Comparison of ENCODE assay signal across 12 cellular contexts in genomic region chr10:102675151-102675886, GRCh38. TPM values are rescaled to one million over a fixed set of nuclear protein-coding genes. Genes with fewer than 3 reads are reported as not detected.
DNase-seq lines count a peak whose midpoint lies in the region; ATAC-seq and TF ChIP-seq lines count a peak whose summit lies in the region.
"Had no signal": no experiment of that assay in that cellular context is flagged by ENCODE, and none has a peak within 500 bp of the region (broad histone marks: within the 10 kb centered on the region; RNA-seq: fewer than 3 reads in every experiment).

No MANE protein-coding gene starts in this region.

- intact Hi-C loops in heart right ventricle (cut with DNase I): loop anchor here in 4 of 10 donors (5.0 kb wide), 1 partner anchor 37 kb away; the partner anchor contains the start of genes ARL3 (in 4 of the 4) and SFXN2 (in 4 of the 4)
- intact Hi-C loops in left ventricle myocardium superior (cut with micrococcal nuclease): no loop called here
- intact Hi-C loops in uterus (cut with DNase I; ENCODE audit: low total_unique reads): no loop called here

- WGBS in heart right ventricle, 2 donors: 48 to 50% methylated on average over 10 of the region's 10 CpGs

- no peaks in the 10 kb centered on the region for H3K36me3 Mint-ChIP-seq in naive B cell

- no peaks in the 10 kb centered on the region for H3K27me3 ChIP-seq in heart right ventricle
- no peaks in the 10 kb centered on the region for H3K27me3 ChIP-seq in brain microvascular endothelial cell (replicated peaks)
- H3K27me3 ChIP-seq in uterus: no peaks in the 10 kb centered on the region

- in situ Hi-C loops in brain microvascular endothelial cell (cut with HindIII; ENCODE audit: low pct_ligation_motif_present, low sequenced_read_pairs): no loop called here

- H3K4me1 Mint-ChIP-seq in naive B cell: peaks cover 20 to 43% (median 31%) of the 10 kb centered on the region in 3 donors

- H3K27ac ChIP-seq in heart right ventricle: peak overlapping the region in 9 of 10 donors; percentile 77 to 93 (median 87)
- peak overlapping the region; percentile 93 for H3K27ac ChIP-seq in brain microvascular endothelial cell
- H3K27ac ChIP-seq in uterus: peak overlapping the region; percentile 67 to 87

- H3K27me3 Mint-ChIP-seq in naive B cell: no peaks in the 10 kb centered on the region

- no peaks in the 10 kb centered on the region for H3K9me3 Mint-ChIP-seq in naive B cell

- H3K9me3 ChIP-seq in heart right ventricle: no peaks in the 10 kb centered on the region
- no peaks in the 10 kb centered on the region for H3K9me3 ChIP-seq in uterus
- H3K9me3 ChIP-seq: HAP-1 had no signal

- H3K4me3 Mint-ChIP-seq in naive B cell: peak overlapping the region in 5 of 8 donors; percentile 34 to 75 (median 43)

- H3K4me1 ChIP-seq in heart right ventricle (peaks cover 14 to 90% (median 70%) of the 10 kb centered on the region in 9 donors), uterus (peaks cover 15 to 26% of the 10 kb centered on the region in 2 donors)

- H3K4me3 ChIP-seq in heart right ventricle (no peak overlapping the region), brain microvascular endothelial cell (ENCODE audit: low read depth, low read length) (no peak overlapping the region), uterus (no peak overlapping the region)
- H3K4me3 ChIP-seq: HAP-1 had no signal

- H3K36me3 ChIP-seq in heart right ventricle: no peaks in the 10 kb centered on the region
- no peaks in the 10 kb centered on the region for H3K36me3 ChIP-seq in brain microvascular endothelial cell (replicated peaks)
- H3K36me3 ChIP-seq in uterus: no peaks in the 10 kb centered on the region
- H3K36me3 ChIP-seq: HAP-1 had no signal

- no peak for ATAC-seq in heart right ventricle
- ATAC-seq in left ventricle myocardium superior: no peak
- no peak for ATAC-seq in naive B cell (ENCODE audit: low read depth in 2 of 2)
- ATAC-seq: left lobe of liver had no signal

- DNase-seq in heart right ventricle (no peak), left ventricle myocardium superior (no peak), brain microvascular endothelial cell (peak; percentile 16), naive B cell (no peak), uterus (no peak), medulla oblongata (ENCODE audit: extremely low spot score) (no peak), inferior parietal cortex (ENCODE audit: extremely low spot score) (no peak), glomerular visceral epithelial cell (ENCODE audit: extremely low spot score) (no peak)
- DNase-seq: activated gamma-delta T cell, DMS 273 treated with DMSO at 0.1 percent for 48 hours had no signal

- TF ChIP-seq CTCF in heart right ventricle (IDR thresholded peaks at IDR 0.05) (no peak), brain microvascular endothelial cell (IDR thresholded peaks at IDR 0.05; ENCODE audit: low read depth, low read length, missing control alignments) (no peak), uterus (IDR thresholded peaks at IDR 0.05) (no peak)

- TF ChIP-seq POLR2A in uterus (IDR thresholded peaks at IDR 0.05): no peak

- H3K27ac Mint-ChIP-seq in naive B cell: peak overlapping the region in 4 of 6 donors; percentile 19 to 52 (median 46)

RNA-seq across cellular contexts. Expression of gene TRIM8, which starts 31.0 kb away (rescaled TPM):
- total RNA-seq in heart right ventricle: 100 to 1,000 TPM in 4 of 10 donors, 10 to 100 TPM in 6; 82.6 to 147 (median 90.4) TPM
- 10 to 100 TPM; 27.9 to 67.0 TPM for polyA plus RNA-seq in heart right ventricle
- total RNA-seq in left ventricle myocardium superior: 117 TPM
- polyA plus RNA-seq in naive B cell (ENCODE audit: low read depth in 6 of 6): 10 to 100 TPM; 27.1 to 45.8 (median 30.2) TPM
- total RNA-seq in uterus: 100 to 1,000 TPM in 2 of 4 donors, 10 to 100 TPM in 2; 71.2 to 119 (median 102) TPM

RNA-seq across cellular contexts. Expression of gene ARL3, which starts 38.9 kb away (rescaled TPM):
- total RNA-seq in heart right ventricle (10 to 100 TPM; 10.9 to 17.8 (median 13.6) TPM), left ventricle myocardium superior (13.6 TPM), uterus (10 to 100 TPM in 3 of 4 donors, 1 to 10 TPM in 1; 7.1 to 19.9 (median 11.0) TPM)
- polyA plus RNA-seq in heart right ventricle (10 to 100 TPM in 1 of 2 donors, 1 to 10 TPM in 1; 5.0 to 15.8 TPM), naive B cell (ENCODE audit: low read depth in 6 of 6) (1 to 10 TPM in 5 of 6 donors, under 1 TPM in 1; 0.52 to 1.9 (median 1.6) TPM)

RNA-seq across cellular contexts. Expression of gene SFXN2, which starts 39.1 kb away (rescaled TPM):
- total RNA-seq in heart right ventricle (1 to 10 TPM in 9 of 10 donors, under 1 TPM in 1; 0.89 to 4.5 (median 2.3) TPM), left ventricle myocardium superior (1.5 TPM), uterus (10 to 100 TPM in 2 of 4 donors, 1 to 10 TPM in 2; 1.2 to 16.9 (median 8.5) TPM)
- polyA plus RNA-seq in heart right ventricle (1 to 10 TPM; 2.5 to 4.3 TPM), naive B cell (ENCODE audit: low read depth in 6 of 6) (10 to 100 TPM in 2 of 6 donors, 1 to 10 TPM in 4; 2.6 to 14.1 (median 8.3) TPM)
